ENCODE assay signal across 19 cellular contexts in the genomic region with DNA sequence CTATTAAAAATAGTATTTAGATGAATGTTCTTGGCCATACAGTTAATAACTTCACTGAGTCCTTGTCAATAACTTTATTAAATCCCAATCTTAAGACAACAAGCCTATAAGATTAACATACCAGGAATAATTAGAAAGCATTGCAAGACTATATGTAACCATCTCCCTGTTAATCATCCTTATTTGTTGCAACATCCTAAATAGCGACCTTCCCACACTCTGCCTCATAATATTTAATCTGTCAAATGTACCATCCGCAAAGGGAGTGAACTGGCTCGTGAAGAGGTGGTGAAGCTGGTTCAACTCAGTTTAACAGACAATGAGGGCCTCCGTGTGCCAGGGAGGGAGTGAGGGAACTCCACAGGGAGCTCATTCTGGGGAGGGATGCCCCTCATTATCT. TPM values are rescaled to one million over a fixed set of nuclear protein-coding genes. Genes with fewer than 3 reads are reported as not detected.
DNase-seq lines count a peak whose midpoint lies in the region; ATAC-seq and TF ChIP-seq lines count a peak whose summit lies in the region.
"Had no signal": no experiment of that assay in that cellular context is flagged by ENCODE, and none has a peak within 500 bp of the region (broad histone marks: within the 10 kb centered on the region; RNA-seq: fewer than 3 reads in every experiment).

No MANE protein-coding gene starts in this region.

- H3K4me3 ChIP-seq in mammary epithelial cell (replicated peaks in 1 of 3; ENCODE audit: insufficient read depth in 1 of 3, low read depth in 2 of 3, low read length in 3 of 3) (no peak overlapping the region), neuronal stem cell (ENCODE audit: low read length in 2 of 2) (no peak overlapping the region), smooth muscle cell (no peak overlapping the region)

- no peaks in the 10 kb centered on the region for H3K9me3 ChIP-seq in mammary epithelial cell (replicated peaks; ENCODE audit: insufficient read depth, low read length)
- H3K9me3 ChIP-seq in neuronal stem cell (replicated peaks in 1 of 2; ENCODE audit: control insufficient read depth in 2 of 2, insufficient read depth in 1 of 2, low read depth in 1 of 2, low read length in 2 of 2), result no peaks in the 10 kb centered on the region
- H3K9me3 ChIP-seq in smooth muscle cell (replicated peaks; ENCODE audit: low read depth), result no peaks in the 10 kb centered on the region

- DNase-seq in MCF 10A (ENCODE audit: unreplicated experiment) (peak; percentile 27), mammary epithelial cell (no peak), fibroblast of peridontal ligament (ENCODE audit: extremely low read depth) (peak; percentile 12), neuronal stem cell (ENCODE audit: low spot score) (no peak), smooth muscle cell (lab: John Stamatoyannopoulos, UW; ENCODE audit: unreplicated experiment) (no peak), NCI-H510A (lab: John Stamatoyannopoulos, UW) (no peak)
- DNase-seq: CD8-positive, alpha-beta T cell; COR-L47; DMS153; DMS79 treated with DMSO at 0.1 percent for 48 hours; EL; HCEC 1CT; HFFc6 had no signal

- TF ChIP-seq CTCF in MCF 10A (IDR thresholded peaks at IDR 0.05; ENCODE audit: unreplicated experiment), result no peak
- no peak for TF ChIP-seq CTCF in mammary epithelial cell (conservative IDR thresholded peaks at IDR 0.05 in 1 of 2, IDR thresholded peaks at IDR 0.05 in 1 of 2; ENCODE audit: extremely low read depth in 1 of 2, insufficient read depth in 1 of 2, low read depth in 1 of 2, low read length in 2 of 2)
- TF ChIP-seq CTCF in smooth muscle cell (IDR thresholded peaks at IDR 0.05; ENCODE audit: borderline replicate concordance, insufficient read depth, poor library complexity, severe bottlenecking), result no peak

- H3K27me3 Mint-ChIP-seq in MCF 10A (ENCODE audit: insufficient read depth, unreplicated experiment), result no peaks in the 10 kb centered on the region

- CTCF ChIA-PET in MCF 10A (lab: Yijun Ruan, JAX), result interaction anchor here (0.6 to 0.7 kb wide), 2 partner anchors 10 to 639 kb away, joined by 3 read pairs; no protein-coding TSS in a partner anchor
- CTCF ChIA-PET in mammary epithelial cell (lab: Charles Lee; ENCODE audit: low non-redundant PET), result no interaction called here

- intact Hi-C loops in MCF 10A (cut with micrococcal nuclease) (no loop called here), mammary epithelial cell (cut with micrococcal nuclease) (no loop called here)

- no peak overlapping the region for H3K23ac ChIP-seq in neuronal stem cell (ENCODE audit: low read depth, low read length, poor library complexity)

- dilution Hi-C loops in mammary epithelial cell (cut with HindIII; ENCODE audit: low sequenced_read_pairs), result no loop called here

- H2BK12ac ChIP-seq in neuronal stem cell (ENCODE audit: low read length), result no peak overlapping the region

- in situ Hi-C loops in mammary epithelial cell (cut with MboI; ENCODE audit: low sequenced_read_pairs in 2 of 2), result no loop called here

- no peak overlapping the region for H2BK15ac ChIP-seq in neuronal stem cell (ENCODE audit: low read length)

- no peak overlapping the region for H4K8ac ChIP-seq in neuronal stem cell (ENCODE audit: low read depth, low read length)

- no peaks in the 10 kb centered on the region for H3K9me3 Mint-ChIP-seq in MCF 10A (ENCODE audit: unreplicated experiment)
- H3K9me3 Mint-ChIP-seq: CD8-positive, alpha-beta T cell; HFFc6 had no signal

- no peak overlapping the region for H2AFZ ChIP-seq in mammary epithelial cell (ENCODE audit: low read depth, low read length)
- peak overlapping the region; percentile 4 for H2AFZ ChIP-seq in neuronal stem cell (ENCODE audit: low read length)
- no peak overlapping the region for H2AFZ ChIP-seq in smooth muscle cell (ENCODE audit: low read depth)

- no peaks in the 10 kb centered on the region for H3F3A ChIP-seq in smooth muscle cell (ENCODE audit: low read depth)

- H3K4me1 Mint-ChIP-seq in MCF 10A (ENCODE audit: insufficient read depth, unreplicated experiment), result no peaks in the 10 kb centered on the region
- H3K4me1 Mint-ChIP-seq: CD14-positive monocyte had no signal

- H3K4me2 ChIP-seq in mammary epithelial cell (ENCODE audit: insufficient read depth, low read depth, low read length), result no peak overlapping the region
- H3K4me2 ChIP-seq in neuronal stem cell (ENCODE audit: insufficient read depth, low read length, poor library complexity, severe bottlenecking), result no peak overlapping the region
- H3K4me2 ChIP-seq in smooth muscle cell, result peak overlapping the region; percentile 20

- 33% methylated on average over 4 of the region's 4 CpGs for WGBS in mammary epithelial cell (ENCODE audit: low coverage, missing lambda C conversion rate)
- no CpG with 5 or more reads among the region's 4 CpGs for WGBS in neuronal stem cell (ENCODE audit: extremely low coverage in 2 of 2, insufficient read length in 2 of 2, insufficient replicate concordance in 1 of 2), 2 donors
- WGBS in smooth muscle cell (ENCODE audit: low lambda C conversion rate), result 69% methylated on average over 4 of the region's 4 CpGs

- H3K27ac Mint-ChIP-seq in MCF 10A (ENCODE audit: low read depth, unreplicated experiment), result no peak overlapping the region
- H3K27ac Mint-ChIP-seq: CD14-positive monocyte; CD8-positive, alpha-beta T cell; HFFc6 had no signal

- H2BK120ac ChIP-seq in neuronal stem cell (ENCODE audit: low read depth, low read length), result no peak overlapping the region

- peak overlapping the region; percentile 35 for H3K18ac ChIP-seq in neuronal stem cell (ENCODE audit: low read length)

- no peak overlapping the region for H3K4me3 Mint-ChIP-seq in MCF 10A (ENCODE audit: unreplicated experiment)
- H3K4me3 Mint-ChIP-seq: CD14-positive monocyte; CD8-positive, alpha-beta T cell; HFFc6 had no signal

- H3K79me2 ChIP-seq in mammary epithelial cell (ENCODE audit: insufficient read depth, low read length) (no peaks in the 10 kb centered on the region), smooth muscle cell (ENCODE audit: low read depth) (no peaks in the 10 kb centered on the region)

- no peak overlapping the region for H4K91ac ChIP-seq in neuronal stem cell (ENCODE audit: low read depth, low read length, poor library complexity)

- ATAC-seq in HG03520 (IDR thresholded peaks at IDR 0.05; ENCODE audit: unreplicated experiment) (no peak), GM21360 (IDR thresholded peaks at IDR 0.05; ENCODE audit: unreplicated experiment) (no peak)
- ATAC-seq: CD8-positive, alpha-beta T cell had no signal

- H2BK5ac ChIP-seq in neuronal stem cell (ENCODE audit: low read length), result no peak overlapping the region

- H3K36me3 Mint-ChIP-seq in MCF 10A (ENCODE audit: insufficient read depth, unreplicated experiment), result no peaks in the 10 kb centered on the region
- H3K36me3 Mint-ChIP-seq: CD8-positive, alpha-beta T cell had no signal

- no peak overlapping the region for H3K27ac ChIP-seq in mammary epithelial cell (ENCODE audit: insufficient read depth, low read depth, low read length)
- H3K27ac ChIP-seq in neuronal stem cell (replicated peaks; ENCODE audit: low read length), result no peak overlapping the region
- no peak overlapping the region for H3K27ac ChIP-seq in smooth muscle cell (ENCODE audit: low read depth)
- H3K27ac ChIP-seq: 22Rv1 had no signal

- BruUV-seq in MCF 10A (replicated peaks; lab: Mats Ljungman, UMichigan), result no TSS peak
- no TSS peak for BruUV-seq in mammary epithelial cell (replicated peaks; lab: Mats Ljungman, UMichigan)

- H3K9ac ChIP-seq in mammary epithelial cell (ENCODE audit: insufficient read depth, low read length), result no peak overlapping the region
- H3K9ac ChIP-seq in neuronal stem cell (ENCODE audit: low read depth, low read length, poor library complexity), result no peak overlapping the region
- H3K9ac ChIP-seq in smooth muscle cell (ENCODE audit: low read depth), result no peak overlapping the region

- no peak overlapping the region for H2AK5ac ChIP-seq in neuronal stem cell (ENCODE audit: low read depth, low read length)

- H3K27me3 ChIP-seq in mammary epithelial cell (ENCODE audit: insufficient read depth, low read length), result peaks cover 2% of the 10 kb centered on the region
- peaks cover 0 to 3% (median 0%) of the 10 kb centered on the region in 3 experiments for H3K27me3 ChIP-seq in neuronal stem cell (ENCODE audit: control insufficient read depth in 3 of 3, insufficient read depth in 3 of 3, low read depth in 1 of 3, low read length in 3 of 3)
- H3K27me3 ChIP-seq in smooth muscle cell (ENCODE audit: low read depth), result no peaks in the 10 kb centered on the region

- H3K79me1 ChIP-seq in neuronal stem cell (ENCODE audit: low read depth, low read length), result no peaks in the 10 kb centered on the region

- no peak overlapping the region for H3K14ac ChIP-seq in neuronal stem cell (ENCODE audit: low read length)

- H4K20me1 ChIP-seq in mammary epithelial cell (ENCODE audit: insufficient read depth, low read length) (no peaks in the 10 kb centered on the region), smooth muscle cell (ENCODE audit: low read depth) (no peaks in the 10 kb centered on the region)

- H3K36me3 ChIP-seq in mammary epithelial cell (ENCODE audit: insufficient read depth, low read length) (no peaks in the 10 kb centered on the region), neuronal stem cell (replicated peaks in 1 of 2; ENCODE audit: control insufficient read depth in 2 of 2, insufficient read depth in 2 of 2, low read length in 2 of 2) (no peaks in the 10 kb centered on the region), smooth muscle cell (ENCODE audit: low read depth) (no peaks in the 10 kb centered on the region)

- no peaks in the 10 kb centered on the region for H3K4me1 ChIP-seq in mammary epithelial cell (ENCODE audit: insufficient read depth, low read length)
- H3K4me1 ChIP-seq in neuronal stem cell (ENCODE audit: control insufficient read depth in 2 of 2, insufficient read depth in 1 of 2, low read depth in 1 of 2, low read length in 2 of 2), result peaks cover 0 to 2% of the 10 kb centered on the region in 2 donors
- no peaks in the 10 kb centered on the region for H3K4me1 ChIP-seq in smooth muscle cell (ENCODE audit: low read depth)

- POLR2A ChIA-PET in MCF 10A (lab: Yijun Ruan, JAX), result no interaction called here

- no peak overlapping the region for H3K4ac ChIP-seq in neuronal stem cell (ENCODE audit: low read length)

RNA-seq across cellular contexts. Expression of gene KL, which starts 33.9 kb away (rescaled TPM):
- total RNA-seq in MCF 10A (2022), result not detected in 2 replicates
- total RNA-seq in mammary epithelial cell, result not detected
- not detected for polyA plus RNA-seq in mammary epithelial cell
- polyA minus RNA-seq in mammary epithelial cell, result not detected
- polyA plus RNA-seq in neuronal stem cell (2013, experiment 1 of 2), result 0.08 TPM
- polyA plus RNA-seq in neuronal stem cell (2013, experiment 2 of 2), result 0.04 TPM
- 0.49 and 2.2 TPM in 2 replicates for total RNA-seq in smooth muscle cell
- polyA plus RNA-seq in smooth muscle cell, result 0.14 TPM in 1 of 2 replicates, not detected in the other
- total RNA-seq: CD8-positive, alpha-beta T cell; H4 had no signal
- polyA plus RNA-seq: BJ had no signal

Comparison
In these comparisons a context has a peak if more than half of its experiments do, and no peak if none do; other contexts are left out.
1. DNase-seq: peak in MCF 10A (single experiment) and fibroblast of peridontal ligament (single experiment); none in mammary epithelial cell (single experiment), neuronal stem cell (single experiment), smooth muscle cell (single experiment) and NCI-H510A (single experiment).